36 cellular contexts compared by ENCODE assay signal in genomic region chr16:9480503-9480902, GRCh38.
DNase-seq lines count a peak whose midpoint lies in the region; ATAC-seq, FAIRE-seq and TF ChIP-seq lines count a peak whose summit lies in the region.
"Had no signal": no experiment of that assay in that cellular context is flagged by ENCODE, and none has a peak within 500 bp of the region (broad histone marks: within the 10 kb centered on the region; RNA-seq: fewer than 3 reads in every experiment).

No MANE protein-coding gene starts in this region.

- no peaks in the 10 kb centered on the region for H3K9me3 ChIP-seq in HepG2 (ENCODE audit: low read length)
- no peaks in the 10 kb centered on the region for H3K9me3 ChIP-seq in right lobe of liver
- no peaks in the 10 kb centered on the region for H3K9me3 ChIP-seq in A549
- no peaks in the 10 kb centered on the region for H3K9me3 ChIP-seq in GM12878 (replicated peaks; ENCODE audit: control insufficient read depth, insufficient read depth, low read length)
- H3K9me3 ChIP-seq in K562 (replicated peaks; ENCODE audit: control insufficient read depth, insufficient read depth, low read depth, low read length): no peaks in the 10 kb centered on the region
- H3K9me3 ChIP-seq: BE2C; BLaER1; BLaER1 treated with 17β-estradiol and CSF1 and Interleukin-3, amounts not matched to agents 10 nM and 100 nM; Caco-2 had no signal

- intact Hi-C loops in HepG2 (cut with micrococcal nuclease; ENCODE audit: unreplicated experiment) (no loop called here), right lobe of liver (cut with DNase I) (no loop called here), GM12878 (cut with micrococcal nuclease; ENCODE audit: unreplicated experiment) (no loop called here), K562 (cut with micrococcal nuclease) (no loop called here)

- H3K27me3 Mint-ChIP-seq in progenitor cell of endocrine pancreas: peaks cover 5% of the 10 kb centered on the region
- H3K27me3 Mint-ChIP-seq: B cell; CD4-positive, alpha-beta T cell; CD4-positive, CD25-positive, alpha-beta regulatory T cell; CD8-positive, alpha-beta memory T cell had no signal

- H3K9ac ChIP-seq in HepG2 (ENCODE audit: insufficient read depth, low read depth, low read length) (no peak overlapping the region), GM12878 (ENCODE audit: control insufficient read depth, insufficient read depth, low read length) (no peak overlapping the region), K562 (ENCODE audit: insufficient read depth in 1 of 2, low read depth in 2 of 2, low read length in 2 of 2) (no peak overlapping the region)
- H3K9ac ChIP-seq: BLaER1; BLaER1 treated with 17β-estradiol and CSF1 and Interleukin-3, amounts not matched to agents 10 nM and 100 nM had no signal

- BruUV-seq in HepG2 (replicated peaks; lab: Mats Ljungman, UMichigan) (no TSS peak), GM12878 (replicated peaks; lab: Mats Ljungman, UMichigan) (no TSS peak), K562 (replicated peaks; lab: Mats Ljungman, UMichigan) (no TSS peak)

- no peak for TF ChIP-seq RAD21 in HepG2 (CRISPR knock-in tag; IDR thresholded peaks at IDR 0.05)
- no peak for TF ChIP-seq RAD21 in A549 (conservative IDR thresholded peaks at IDR 0.05 in 1 of 2, IDR thresholded peaks at IDR 0.05 in 1 of 2)
- TF ChIP-seq RAD21 in GM12878 (IDR thresholded peaks at IDR 0.05; ENCODE audit: insufficient read depth, low read depth, low read length): no peak
- no peak for TF ChIP-seq RAD21 in K562 (CRISPR knock-in tag; conservative IDR thresholded peaks at IDR 0.05 in 1 of 2, IDR thresholded peaks at IDR 0.05 in 1 of 2)

- in situ Hi-C loops in HepG2 (cut with HindIII; ENCODE audit: extremely low pct_ligation_motif_present, low pct_unique_long_range_greater_than_20kb): no loop called here
- in situ Hi-C loops in GM12878 (cut with MboI): no loop called here
- in situ Hi-C loops in K562 (cut with MboI): no loop called here

- no peak overlapping the region for H3K27ac Mint-ChIP-seq in progenitor cell of endocrine pancreas
- H3K27ac Mint-ChIP-seq: B cell; CD14-positive monocyte; CD4-positive, alpha-beta memory T cell; CD4-positive, alpha-beta T cell; CD4-positive, CD25-positive, alpha-beta regulatory T cell; CD8-positive, alpha-beta memory T cell; CD8-positive, alpha-beta T cell had no signal

- H3K27ac ChIP-seq in HepG2 (ENCODE audit: extremely low read length, insufficient read depth, low read length) (no peak overlapping the region), right lobe of liver (no peak overlapping the region), A549 (no peak overlapping the region), GM12878 (ENCODE audit: control insufficient read depth, insufficient read depth) (no peak overlapping the region), K562 (ENCODE audit: extremely low read depth, low read depth, low read length) (no peak overlapping the region)
- H3K27ac ChIP-seq: 22Rv1; BLaER1; BLaER1 treated with 17β-estradiol and CSF1 and Interleukin-3, amounts not matched to agents 10 nM and 100 nM; C4-2B had no signal

- POLR2A ChIA-PET in HepG2 (lab: Yijun Ruan, JAX) (no interaction called here), A549 (lab: Yijun Ruan, JAX) (no interaction called here), GM12878 (lab: Charles Lee) (no interaction called here), K562 (lab: Yijun Ruan, JAX) (no interaction called here)

- H3K4me3 Mint-ChIP-seq in progenitor cell of endocrine pancreas (ENCODE audit: low read depth): no peak overlapping the region
- H3K4me3 Mint-ChIP-seq: B cell; CD14-positive monocyte; CD4-positive, alpha-beta memory T cell; CD4-positive, alpha-beta T cell; CD4-positive, CD25-positive, alpha-beta regulatory T cell; CD8-positive, alpha-beta T cell had no signal

- DNase-seq in HepG2 (ENCODE audit: low spot score) (no peak), right lobe of liver (no peak), A549 (ENCODE audit: low read depth in 1 of 2, low spot score in 1 of 2) (no peak), GM12878 (ENCODE audit: low read depth, low spot score) (no peak), K562 (ENCODE audit: extremely low read depth in 1 of 4, low spot score in 3 of 4) (no peak), NCI-H748 (lab: John Stamatoyannopoulos, UW; ENCODE audit: unreplicated experiment) (no peak), progenitor cell of endocrine pancreas (ENCODE audit: low spot score, unreplicated experiment) (no peak)
- DNase-seq in activated CD8-positive, alpha-beta memory T cell treated with anti-CD3 and anti-CD28 coated beads, Interleukin-2, amount 50 U/mL, for 4 hours: no peak
- DNase-seq: 8988T; ACHN; AML-193; BE2C; C1 segment of cervical spinal cord; Caco-2; Calu3; CD4-positive, alpha-beta memory T cell; CD4-positive, alpha-beta T cell; CD4-positive, CD25-positive, alpha-beta regulatory T cell; CD8-positive, alpha-beta memory T cell; CD8-positive, alpha-beta T cell; COR-L47; DMS 273 treated with DMSO at 0.1 percent for 48 hours; DMS153; DMS53; DMS79; DMS79 treated with DMSO at 0.1 percent for 48 hours; DND-41; EL had no signal

- H3K36me3 ChIP-seq in HepG2 (replicated peaks in 1 of 2; ENCODE audit: control insufficient read depth in 1 of 2, insufficient read depth in 2 of 2, low read length in 2 of 2): no peaks in the 10 kb centered on the region
- H3K36me3 ChIP-seq in right lobe of liver: no peaks in the 10 kb centered on the region
- H3K36me3 ChIP-seq in GM12878 (ENCODE audit: control insufficient read depth in 2 of 2, insufficient read depth in 2 of 2, low read length in 1 of 2): no peaks in the 10 kb centered on the region
- H3K36me3 ChIP-seq in K562 (ENCODE audit: control insufficient read depth, insufficient read depth, low read length): no peaks in the 10 kb centered on the region
- H3K36me3 ChIP-seq: BE2C; BLaER1; BLaER1 treated with 17β-estradiol and CSF1 and Interleukin-3, amounts not matched to agents 10 nM and 100 nM had no signal

- H3K9me3 Mint-ChIP-seq in progenitor cell of endocrine pancreas (ENCODE audit: low read depth): no peaks in the 10 kb centered on the region
- H3K9me3 Mint-ChIP-seq: CD8-positive, alpha-beta T cell had no signal

- ATAC-seq in HepG2 (no peak), right lobe of liver (no peak), A549 (no peak), GM12878 (no peak), K562 (no peak)
- ATAC-seq: CD8-positive, alpha-beta T cell had no signal

- H3K9me1 ChIP-seq in K562 (ENCODE audit: control insufficient read depth, insufficient read depth, low read length): no peaks in the 10 kb centered on the region

- RAD21 ChIA-PET in GM12878 (lab: Charles Lee; ENCODE audit: unreplicated experiment): no interaction called here

- CTCF ChIA-PET in HepG2 (lab: Yijun Ruan, JAX; ENCODE audit: low intra/inter-chr PET ratio, low total read pairs): no interaction called here
- CTCF ChIA-PET in A549 (lab: Yijun Ruan, JAX): no interaction called here
- CTCF ChIA-PET in GM12878 (lab: Yijun Ruan, JAX): no interaction called here
- CTCF ChIA-PET in K562 (lab: Yijun Ruan, JAX; ENCODE audit: low intra/inter-chr PET ratio): no interaction called here

- H3K4me1 Mint-ChIP-seq in progenitor cell of endocrine pancreas (ENCODE audit: low read depth): no peaks in the 10 kb centered on the region
- H3K4me1 Mint-ChIP-seq: B cell; CD14-positive monocyte; CD4-positive, alpha-beta memory T cell; CD4-positive, CD25-positive, alpha-beta regulatory T cell; CD8-positive, alpha-beta memory T cell had no signal

- H3K79me2 ChIP-seq in HepG2 (ENCODE audit: insufficient read depth, low read length) (no peaks in the 10 kb centered on the region), GM12878 (ENCODE audit: control insufficient read depth, insufficient read depth, low read length) (no peaks in the 10 kb centered on the region), K562 (ENCODE audit: control insufficient read depth, insufficient read depth, low read length) (no peaks in the 10 kb centered on the region)

- H3K4me3 ChIP-seq in HepG2 (replicated peaks in 1 of 3; ENCODE audit: insufficient read depth in 1 of 3, low read depth in 2 of 3, low read length in 3 of 3) (no peak overlapping the region), right lobe of liver (no peak overlapping the region), A549 (no peak overlapping the region), GM12878 (no peak overlapping the region), K562 (no peak overlapping the region)
- H3K4me3 ChIP-seq: BLaER1; BLaER1 treated with 17β-estradiol and CSF1 and Interleukin-3, amounts not matched to agents 10 nM and 100 nM had no signal

- H3K4me2 ChIP-seq in HepG2 (ENCODE audit: low read depth, low read length): no peak overlapping the region
- no peak overlapping the region for H3K4me2 ChIP-seq in A549
- H3K4me2 ChIP-seq in GM12878 (ENCODE audit: control insufficient read depth, insufficient read depth): no peak overlapping the region
- no peak overlapping the region for H3K4me2 ChIP-seq in K562 (ENCODE audit: insufficient read depth, low read length)
- H3K4me2 ChIP-seq: BLaER1; BLaER1 treated with 17β-estradiol and CSF1 and Interleukin-3, amounts not matched to agents 10 nM and 100 nM had no signal

- FAIRE-seq in HepG2 (lab: Jason Lieb, UNC) (no peak), A549 (lab: Jason Lieb, UNC) (no peak), GM12878 (lab: Jason Lieb, UNC) (no peak), K562 (lab: Jason Lieb, UNC) (no peak)
- FAIRE-seq: A204.1, D721Med had no signal

- TF ChIP-seq POLR2A in HepG2 (IDR thresholded peaks at IDR 0.05; ENCODE audit: insufficient read depth in 1 of 2, low read depth in 2 of 2, low read length in 2 of 2): no peak
- no peak for TF ChIP-seq POLR2A in right lobe of liver (IDR thresholded peaks at IDR 0.05)
- no peak for TF ChIP-seq POLR2A in A549 (IDR thresholded peaks at IDR 0.05; ENCODE audit: low read length)
- no peak for TF ChIP-seq POLR2A in GM12878 (IDR thresholded peaks at IDR 0.05; ENCODE audit: low read depth, low read length)
- no peak for TF ChIP-seq POLR2A in K562 (conservative IDR thresholded peaks at IDR 0.05)

- H3K4me1 ChIP-seq in HepG2 (ENCODE audit: insufficient read depth, low read length): no peaks in the 10 kb centered on the region
- H3K4me1 ChIP-seq in right lobe of liver: no peaks in the 10 kb centered on the region
- H3K4me1 ChIP-seq in A549: no peaks in the 10 kb centered on the region
- no peaks in the 10 kb centered on the region for H3K4me1 ChIP-seq in GM12878 (ENCODE audit: control insufficient read depth, insufficient read depth, low read length)
- no peaks in the 10 kb centered on the region for H3K4me1 ChIP-seq in K562 (replicated peaks in 1 of 2; ENCODE audit: control insufficient read depth in 2 of 2, insufficient read depth in 2 of 2, low read length in 2 of 2)
- H3K4me1 ChIP-seq: BE2C, Caco-2 had no signal

- 11% methylated on average over 3 of the region's 3 CpGs for WGBS in HepG2 (ENCODE audit: low lambda C conversion rate)
- WGBS in right lobe of liver (ENCODE audit: insufficient coverage, low coverage, low lambda C conversion rate, missing lambda C conversion rate): 69% methylated on average over 3 of the region's 3 CpGs
- 16% methylated on average over 3 of the region's 3 CpGs for WGBS in A549 (ENCODE audit: missing lambda C conversion rate)
- WGBS in GM12878 (ENCODE audit: insufficient coverage, insufficient replicate concordance, low lambda C conversion rate, missing lambda C conversion rate): 34% methylated on average over 3 of the region's 3 CpGs
- 0% methylated on average over 3 of the region's 3 CpGs for WGBS in K562 (ENCODE audit: insufficient coverage, low coverage, missing lambda C conversion rate)

- TF ChIP-seq EP300 in HepG2 (IDR thresholded peaks at IDR 0.05; ENCODE audit: low read depth in 2 of 2, low read length in 2 of 2) (no peak), HepG2 (CRISPR knock-in tag; IDR thresholded peaks at IDR 0.05; ENCODE audit: borderline replicate concordance) (no peak), A549 (IDR thresholded peaks at IDR 0.05) (no peak), GM12878 (IDR thresholded peaks at IDR 0.05; ENCODE audit: borderline replicate concordance in 1 of 2, control insufficient read depth in 1 of 2, low read depth in 2 of 2, low read length in 2 of 2) (no peak), K562 (IDR thresholded peaks at IDR 0.05; ENCODE audit: low read length) (no peak)

- SMC1A ChIA-PET in GM12878 (lab: Charles Lee; ENCODE audit: uncharacterized antibody, unreplicated experiment): no interaction called here

- peaks cover 0 to 4% of the 10 kb centered on the region in 2 experiments; a peak in 1 of 5 replicates for H3K27me3 ChIP-seq in HepG2 (ENCODE audit: control insufficient read depth in 1 of 2, insufficient read depth in 2 of 2, low read length in 2 of 2)
- no peaks in the 10 kb centered on the region for H3K27me3 ChIP-seq in right lobe of liver
- no peaks in the 10 kb centered on the region for H3K27me3 ChIP-seq in GM12878 (replicated peaks in 1 of 2; ENCODE audit: control insufficient read depth in 2 of 2, insufficient read depth in 2 of 2, low read length in 1 of 2)
- H3K27me3 ChIP-seq in K562 (ENCODE audit: control insufficient read depth in 2 of 2, insufficient read depth in 2 of 2, low read length in 2 of 2): peaks cover 0 to 7% of the 10 kb centered on the region in 2 experiments; a peak in 3 of 5 replicates
- H3K27me3 ChIP-seq: BE2C; BLaER1; BLaER1 treated with 17β-estradiol and CSF1 and Interleukin-3, amounts not matched to agents 10 nM and 100 nM had no signal

- H4K20me1 ChIP-seq in HepG2 (ENCODE audit: insufficient read depth, low read length) (no peaks in the 10 kb centered on the region), GM12878 (ENCODE audit: control insufficient read depth, insufficient read depth) (no peaks in the 10 kb centered on the region), K562 (replicated peaks; ENCODE audit: control insufficient read depth, insufficient read depth, low read length) (no peaks in the 10 kb centered on the region)
- H4K20me1 ChIP-seq: BLaER1; BLaER1 treated with 17β-estradiol and CSF1 and Interleukin-3, amounts not matched to agents 10 nM and 100 nM had no signal

- H2AFZ ChIP-seq in HepG2 (ENCODE audit: low read length) (no peak overlapping the region), GM12878 (ENCODE audit: control insufficient read depth, low read depth, low read length) (no peak overlapping the region), K562 (ENCODE audit: low read depth, low read length) (no peak overlapping the region)

- no peaks in the 10 kb centered on the region for H3K36me3 Mint-ChIP-seq in progenitor cell of endocrine pancreas (ENCODE audit: insufficient read depth)
- H3K36me3 Mint-ChIP-seq: CD14-positive monocyte; CD4-positive, alpha-beta memory T cell; CD4-positive, CD25-positive, alpha-beta regulatory T cell; CD8-positive, alpha-beta memory T cell; CD8-positive, alpha-beta T cell had no signal

- TF ChIP-seq CTCF in HepG2 (CRISPR knock-in tag; IDR thresholded peaks at IDR 0.05) (no peak), right lobe of liver (IDR thresholded peaks at IDR 0.05) (no peak), A549 (IDR thresholded peaks at IDR 0.05) (no peak), GM12878 (IDR thresholded peaks at IDR 0.05 in 2 of 3, conservative IDR thresholded peaks at IDR 0.05 in 1 of 3; ENCODE audit: control insufficient read depth in 2 of 3, extremely low read depth in 1 of 3, insufficient read depth in 1 of 3, low read depth in 3 of 3, low read length in 3 of 3) (no peak), K562 (IDR thresholded peaks at IDR 0.05 in 2 of 3, conservative IDR thresholded peaks at IDR 0.05 in 1 of 3; ENCODE audit: insufficient read depth in 2 of 3, low read depth in 1 of 3, low read length in 3 of 3) (no peak), progenitor cell of endocrine pancreas (IDR thresholded peaks at IDR 0.05; ENCODE audit: unreplicated experiment) (no peak)

Comparison
In these comparisons a context has a peak if more than half of its experiments do, and no peak if none do; other contexts are left out.
1. Of the 241 proteins assayed by ChIP-seq in both HepG2 and K562: peak only in HepG2: MAFF and MAFK; only in K562: none; in both: none; in neither: 239.